Comparison of ENCODE assay signal across 1 cellular context in genomic region chr9:89686621-89687020, GRCh38.
TF ChIP-seq lines count a peak whose summit lies in the region.

No MANE protein-coding gene starts in this region.

TF ChIP-seq in HCT116, 20 proteins besides CTCF, POLR2A, EP300 and RAD21 (continued from another document):
- TF ChIP-seq, protein P1, sequence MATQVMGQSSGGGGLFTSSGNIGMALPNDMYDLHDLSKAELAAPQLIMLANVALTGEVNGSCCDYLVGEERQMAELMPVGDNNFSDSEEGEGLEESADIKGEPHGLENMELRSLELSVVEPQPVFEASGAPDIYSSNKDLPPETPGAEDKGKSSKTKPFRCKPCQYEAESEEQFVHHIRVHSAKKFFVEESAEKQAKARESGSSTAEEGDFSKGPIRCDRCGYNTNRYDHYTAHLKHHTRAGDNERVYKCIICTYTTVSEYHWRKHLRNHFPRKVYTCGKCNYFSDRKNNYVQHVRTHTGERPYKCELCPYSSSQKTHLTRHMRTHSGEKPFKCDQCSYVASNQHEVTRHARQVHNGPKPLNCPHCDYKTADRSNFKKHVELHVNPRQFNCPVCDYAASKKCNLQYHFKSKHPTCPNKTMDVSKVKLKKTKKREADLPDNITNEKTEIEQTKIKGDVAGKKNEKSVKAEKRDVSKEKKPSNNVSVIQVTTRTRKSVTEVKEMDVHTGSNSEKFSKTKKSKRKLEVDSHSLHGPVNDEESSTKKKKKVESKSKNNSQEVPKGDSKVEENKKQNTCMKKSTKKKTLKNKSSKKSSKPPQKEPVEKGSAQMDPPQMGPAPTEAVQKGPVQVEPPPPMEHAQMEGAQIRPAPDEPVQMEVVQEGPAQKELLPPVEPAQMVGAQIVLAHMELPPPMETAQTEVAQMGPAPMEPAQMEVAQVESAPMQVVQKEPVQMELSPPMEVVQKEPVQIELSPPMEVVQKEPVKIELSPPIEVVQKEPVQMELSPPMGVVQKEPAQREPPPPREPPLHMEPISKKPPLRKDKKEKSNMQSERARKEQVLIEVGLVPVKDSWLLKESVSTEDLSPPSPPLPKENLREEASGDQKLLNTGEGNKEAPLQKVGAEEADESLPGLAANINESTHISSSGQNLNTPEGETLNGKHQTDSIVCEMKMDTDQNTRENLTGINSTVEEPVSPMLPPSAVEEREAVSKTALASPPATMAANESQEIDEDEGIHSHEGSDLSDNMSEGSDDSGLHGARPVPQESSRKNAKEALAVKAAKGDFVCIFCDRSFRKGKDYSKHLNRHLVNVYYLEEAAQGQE (IDR thresholded peaks at IDR 0.05; ENCODE audit: low read depth), result no peak
- TF ChIP-seq YY1 (IDR thresholded peaks at IDR 0.05; ENCODE audit: extremely low read depth, insufficient replicate concordance, low read depth, low read length) (no peak), ZNF274 (IDR thresholded peaks at IDR 0.05; ENCODE audit: low read depth, low read length) (no peak), ZFX (IDR thresholded peaks at IDR 0.05) (no peak), EGR1 (IDR thresholded peaks at IDR 0.05; ENCODE audit: low read depth) (no peak), CBX3 (IDR thresholded peaks at IDR 0.05; ENCODE audit: low read depth) (no peak), SP1 (IDR thresholded peaks at IDR 0.05; ENCODE audit: low read depth) (no peak), ZBTB33 (IDR thresholded peaks at IDR 0.05; ENCODE audit: extremely low read depth, insufficient replicate concordance, low read length) (no peak), EZH2 (IDR thresholded peaks at IDR 0.05) (no peak), TCF7L2 (IDR thresholded peaks at IDR 0.05; ENCODE audit: borderline replicate concordance, extremely low read depth, insufficient read depth, insufficient read length) (no peak), SRF (IDR thresholded peaks at IDR 0.05; ENCODE audit: low read depth) (no peak)
- TF ChIP-seq, protein P2, sequence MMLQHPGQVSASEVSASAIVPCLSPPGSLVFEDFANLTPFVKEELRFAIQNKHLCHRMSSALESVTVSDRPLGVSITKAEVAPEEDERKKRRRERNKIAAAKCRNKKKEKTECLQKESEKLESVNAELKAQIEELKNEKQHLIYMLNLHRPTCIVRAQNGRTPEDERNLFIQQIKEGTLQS (IDR thresholded peaks at IDR 0.05), result no peak
